In the genomic region with DNA sequence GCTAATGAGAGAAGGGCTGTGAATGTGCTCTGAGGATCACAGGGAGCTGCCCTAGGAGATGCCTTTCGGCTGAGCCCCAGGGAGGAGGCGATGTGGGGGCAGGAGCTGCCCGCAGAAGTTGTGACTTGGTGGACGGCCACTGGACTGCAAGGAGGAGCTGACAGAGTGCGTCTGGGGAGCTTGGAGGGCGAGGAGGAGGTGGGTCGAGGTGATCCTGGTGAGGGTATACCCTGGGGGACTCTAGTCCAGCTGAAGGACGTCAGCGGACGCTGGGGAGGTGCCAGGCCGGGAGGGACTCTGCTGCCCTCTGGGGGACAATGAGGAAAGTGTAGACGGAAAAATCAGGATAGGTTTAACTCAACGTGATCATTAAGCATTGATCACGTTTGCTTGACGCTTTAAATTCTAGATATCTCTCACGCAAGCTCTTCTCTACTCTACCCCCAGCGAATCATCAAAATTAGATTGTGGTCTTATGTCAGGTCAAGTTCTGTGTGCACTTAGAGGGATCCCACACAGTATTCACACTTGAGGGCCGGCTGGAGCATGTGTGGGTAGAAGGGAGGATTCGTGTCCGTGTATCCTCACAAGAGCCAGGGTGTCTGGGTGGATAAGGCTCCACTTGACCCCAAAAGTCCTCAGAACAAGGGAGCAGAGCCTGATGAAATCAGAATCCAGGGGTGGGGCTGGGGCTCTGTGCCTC, we compare ENCODE assay signal across 8 cellular contexts. TPM values are rescaled to one million over a fixed set of nuclear protein-coding genes. Genes with fewer than 3 reads are reported as not detected.
A peak's percentile ranks its signal among the peaks of the same experiment; 100 is the strongest.
DNase-seq lines count a peak whose midpoint lies in the region; ATAC-seq and FAIRE-seq lines count a peak whose summit lies in the region.

No MANE protein-coding gene starts in this region.

- peaks cover 0 to 7% of the 10 kb centered on the region in 2 experiments for H3K9me3 ChIP-seq in CD4-positive, CD25-positive, alpha-beta regulatory T cell (ENCODE audit: control insufficient read depth in 2 of 2, low read length in 2 of 2)

- no peaks in the 10 kb centered on the region for H3K36me3 Mint-ChIP-seq in CD4-positive, CD25-positive, alpha-beta regulatory T cell

- H3K4me1 Mint-ChIP-seq in CD4-positive, CD25-positive, alpha-beta regulatory T cell, result peaks cover 0 to 3% (median 1%) of the 10 kb centered on the region in 4 donors

- peaks cover 39% of the 10 kb centered on the region for H3K27me3 Mint-ChIP-seq in CD4-positive, CD25-positive, alpha-beta regulatory T cell

- peak; percentile 85 for FAIRE-seq in GM18507 (lab: Jason Lieb, UNC)

- H3K27ac Mint-ChIP-seq in CD4-positive, CD25-positive, alpha-beta regulatory T cell, result peak overlapping the region in 1 of 3 donors; percentile 52

- DNase-seq in CD4-positive, CD25-positive, alpha-beta regulatory T cell, result peak in 2 of 3 donors; percentile 18 to 30
- DNase-seq in GM18507 (ENCODE audit: extremely low spot score, insufficient read length, low read depth), result no peak
- DNase-seq in SW480 (ENCODE audit: low spot score), result peak; percentile 20
- DNase-seq in germinal center (ENCODE audit: low spot score), result peak; percentile 35
- DNase-seq in cerebellum (ENCODE audit: low spot score), result no peak

- peaks cover 0 to 10% (median 0%) of the 10 kb centered on the region in 7 donors for H3K9me3 Mint-ChIP-seq in CD4-positive, CD25-positive, alpha-beta regulatory T cell

- no peak overlapping the region for H3K4me3 ChIP-seq in CD4-positive, CD25-positive, alpha-beta regulatory T cell (ENCODE audit: low read depth, low read length)

- no peaks in the 10 kb centered on the region for H3K36me3 ChIP-seq in CD4-positive, CD25-positive, alpha-beta regulatory T cell (ENCODE audit: control insufficient read depth, insufficient read depth, low read length)

- ATAC-seq in CD4-positive, CD25-positive, alpha-beta regulatory T cell (ENCODE audit: low read depth in 2 of 2), result no peak
- no peak for ATAC-seq in GM19463 (IDR thresholded peaks at IDR 0.05; ENCODE audit: unreplicated experiment)
- ATAC-seq in GM19351 (IDR thresholded peaks at IDR 0.05; ENCODE audit: unreplicated experiment), result no peak
- ATAC-seq in GM19467 (IDR thresholded peaks at IDR 0.05; ENCODE audit: unreplicated experiment), result no peak

- no peak overlapping the region for H3K27ac ChIP-seq in CD4-positive, CD25-positive, alpha-beta regulatory T cell (ENCODE audit: insufficient read depth, low read length, poor library complexity, severe bottlenecking)

- H3K4me1 ChIP-seq in CD4-positive, CD25-positive, alpha-beta regulatory T cell (ENCODE audit: control insufficient read depth, insufficient read depth, low read length, poor library complexity, severe bottlenecking), result no peaks in the 10 kb centered on the region

- H3K27me3 ChIP-seq in CD4-positive, CD25-positive, alpha-beta regulatory T cell (ENCODE audit: control insufficient read depth, insufficient read depth, low read length), result no peaks in the 10 kb centered on the region

- H3K4me3 Mint-ChIP-seq in CD4-positive, CD25-positive, alpha-beta regulatory T cell, result no peak overlapping the region

RNA-seq across cellular contexts. Expression of a gene that starts 3.3 kb away (rescaled TPM):
- total RNA-seq in CD4-positive, CD25-positive, alpha-beta regulatory T cell, result not detected
- polyA plus RNA-seq in CD4-positive, CD25-positive, alpha-beta regulatory T cell, result not detected
- total RNA-seq in cerebellum, result 0.36 TPM

RNA-seq across cellular contexts. Expression of a gene that starts 17.0 kb away (rescaled TPM):
- total RNA-seq in CD4-positive, CD25-positive, alpha-beta regulatory T cell, result not detected
- not detected for polyA plus RNA-seq in CD4-positive, CD25-positive, alpha-beta regulatory T cell
- total RNA-seq in cerebellum, result 0.45 TPM

Comparison
In these comparisons a context has a peak if more than half of its experiments do, and no peak if none do; other contexts are left out.
1. DNase-seq: peak in CD4-positive, CD25-positive, alpha-beta regulatory T cell (2 of 3), SW480 (single experiment) and germinal center (single experiment); none in GM18507 (single experiment) and cerebellum (single experiment).